ENCODE assay signal across 8 cellular contexts in the genomic region with DNA sequence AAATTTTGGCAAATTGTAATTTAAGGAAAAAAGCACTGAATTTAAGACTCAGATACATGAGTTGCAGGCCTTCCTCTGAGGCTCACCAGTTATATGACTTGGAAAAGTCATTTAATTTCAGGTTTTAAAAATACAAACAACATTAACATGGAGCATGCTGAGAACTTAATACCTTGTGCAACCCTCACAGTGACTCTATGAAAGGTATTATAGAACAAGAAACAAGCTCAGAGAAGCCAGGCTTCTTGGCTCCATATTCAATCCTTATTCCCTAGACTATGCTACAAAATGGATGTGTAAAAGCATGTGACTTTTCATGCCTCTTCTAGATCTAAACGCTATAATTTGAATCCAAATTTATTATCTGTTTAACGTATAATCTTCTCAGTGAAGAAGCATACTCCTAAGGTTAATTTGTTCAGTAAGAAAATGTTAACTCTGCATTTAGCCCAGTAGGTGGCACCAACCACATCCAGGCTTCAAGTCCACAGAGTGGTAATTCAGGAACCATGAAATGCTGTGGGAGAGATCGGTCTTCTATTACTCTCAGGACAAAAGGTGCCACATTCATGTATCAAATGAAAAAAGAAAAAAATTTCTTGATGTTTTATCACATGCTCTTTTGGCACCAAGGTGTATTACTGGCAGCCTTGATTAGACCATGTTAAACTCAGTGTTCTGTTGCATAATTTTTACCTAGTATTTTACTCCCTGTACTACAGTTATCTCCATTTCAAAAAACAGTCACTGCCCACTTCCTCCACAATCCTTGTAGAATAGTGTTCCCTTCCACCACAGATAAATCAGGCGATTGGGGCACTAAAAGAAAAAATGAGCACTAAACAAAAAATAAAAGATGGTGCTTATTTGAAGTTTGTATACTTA. TPM values are rescaled to one million over a fixed set of nuclear protein-coding genes. Genes with fewer than 3 reads are reported as not detected.
A peak's percentile ranks its signal among the peaks of the same experiment; 100 is the strongest.
DNase-seq lines count a peak whose midpoint lies in the region; ATAC-seq lines count a peak whose summit lies in the region.

No MANE protein-coding gene starts in this region.

- no peaks in the 10 kb centered on the region for H3K4me1 ChIP-seq in HAP-1

- H3K9me3 ChIP-seq in HAP-1, result no peaks in the 10 kb centered on the region
- H3K9me3 ChIP-seq in SK-N-MC (ENCODE audit: low read depth, low read length), result no peaks in the 10 kb centered on the region

- no peak overlapping the region for H3K4me3 Mint-ChIP-seq in activated CD8-positive, alpha-beta memory T cell treated with anti-CD3 and anti-CD28 coated beads, Interleukin-2, amount 10 ng/mL, durations not matched to agents 7 days and 5 days
- no peak overlapping the region for H3K4me3 Mint-ChIP-seq in stimulated activated effector memory CD8-positive, alpha-beta T cell treated with anti-CD3 and anti-CD28 coated beads, Interleukin-12 subunit alpha, Interleukin-12 subunit beta, amount 100 ng/mL, for 72 hours

- H3K4me3 ChIP-seq in HAP-1, result no peak overlapping the region
- H3K4me3 ChIP-seq in SK-N-MC, result peak overlapping the region; percentile 63

- H3K27ac Mint-ChIP-seq in activated CD8-positive, alpha-beta memory T cell treated with anti-CD3 and anti-CD28 coated beads, Interleukin-2, amount 10 ng/mL, durations not matched to agents 7 days and 5 days, result no peak overlapping the region
- H3K27ac Mint-ChIP-seq in stimulated activated effector memory CD8-positive, alpha-beta T cell treated with anti-CD3 and anti-CD28 coated beads, Interleukin-12 subunit alpha, Interleukin-12 subunit beta, amount 100 ng/mL, for 72 hours, result no peak overlapping the region

- H3K4me1 Mint-ChIP-seq in activated CD8-positive, alpha-beta memory T cell treated with anti-CD3 and anti-CD28 coated beads, Interleukin-2, amount 10 ng/mL, durations not matched to agents 7 days and 5 days, result peaks cover 12% of the 10 kb centered on the region
- no peaks in the 10 kb centered on the region for H3K4me1 Mint-ChIP-seq in stimulated activated effector memory CD8-positive, alpha-beta T cell treated with anti-CD3 and anti-CD28 coated beads, Interleukin-12 subunit alpha, Interleukin-12 subunit beta, amount 100 ng/mL, for 72 hours

- CTCF ChIA-PET in activated CD8-positive, alpha-beta memory T cell treated with anti-CD3 and anti-CD28 coated beads, Interleukin-2, amount 10 ng/mL, durations not matched to agents 7 days and 5 days (lab: Charles Lee), result interaction anchor here (0.9 to 1.5 kb wide), 4 partner anchors 13 to 622 kb away, joined by 3 to 4 read pairs (median 3); no protein-coding TSS in a partner anchor

- no peak for DNase-seq in activated CD8-positive, alpha-beta memory T cell treated with anti-CD3 and anti-CD28 coated beads, Interleukin-2, amount 10 ng/mL, durations not matched to agents 7 days and 5 days
- DNase-seq in activated CD8-positive, alpha-beta memory T cell treated with anti-CD3 and anti-CD28 coated beads, Interleukin-2, amount 50 U/mL, for 48 hours, result no peak
- DNase-seq in HAP-1 (ENCODE audit: low spot score in 2 of 2), result peak; percentile 54 to 72
- peak; percentile 62 for DNase-seq in MV-4-11 (lab: John Stamatoyannopoulos, UW)
- peak; percentile 71 for DNase-seq in SK-N-MC (ENCODE audit: low read depth, low spot score)
- peak; percentile 90 for DNase-seq in cerebellar cortex (ENCODE audit: low spot score)
- DNase-seq in kidney glomerular epithelial cell (lab: John Stamatoyannopoulos, UW), result peak; percentile 75
- no peak for DNase-seq in stimulated activated effector memory CD8-positive, alpha-beta T cell treated with anti-CD3 and anti-CD28 coated beads, Interleukin-12 subunit alpha, Interleukin-12 subunit beta, amount 100 ng/mL, for 72 hours (ENCODE audit: low spot score in 2 of 2)

- peak overlapping the region; percentile 40; the same call in 1 of the 2 replicates for H3K27ac ChIP-seq in SK-N-MC

- H3K27me3 Mint-ChIP-seq in activated CD8-positive, alpha-beta memory T cell treated with anti-CD3 and anti-CD28 coated beads, Interleukin-2, amount 10 ng/mL, durations not matched to agents 7 days and 5 days, result peaks cover 12% of the 10 kb centered on the region

- H3K36me3 Mint-ChIP-seq in activated CD8-positive, alpha-beta memory T cell treated with anti-CD3 and anti-CD28 coated beads, Interleukin-2, amount 10 ng/mL, durations not matched to agents 7 days and 5 days, result no peaks in the 10 kb centered on the region
- no peaks in the 10 kb centered on the region for H3K36me3 Mint-ChIP-seq in stimulated activated effector memory CD8-positive, alpha-beta T cell treated with anti-CD3 and anti-CD28 coated beads, Interleukin-12 subunit alpha, Interleukin-12 subunit beta, amount 100 ng/mL, for 72 hours

- H3K9me3 Mint-ChIP-seq in activated CD8-positive, alpha-beta memory T cell treated with anti-CD3 and anti-CD28 coated beads, Interleukin-2, amount 10 ng/mL, durations not matched to agents 7 days and 5 days (ENCODE audit: low read depth), result no peaks in the 10 kb centered on the region
- no peaks in the 10 kb centered on the region for H3K9me3 Mint-ChIP-seq in stimulated activated effector memory CD8-positive, alpha-beta T cell treated with anti-CD3 and anti-CD28 coated beads, Interleukin-12 subunit alpha, Interleukin-12 subunit beta, amount 100 ng/mL, for 72 hours

- H3K27me3 ChIP-seq in HAP-1 (ENCODE audit: low read depth), result no peaks in the 10 kb centered on the region

- H3K9ac ChIP-seq in SK-N-MC (ENCODE audit: insufficient read length), result peak overlapping the region; percentile 19

- H3K36me3 ChIP-seq in HAP-1 (replicated peaks) (no peaks in the 10 kb centered on the region), SK-N-MC (ENCODE audit: insufficient read depth, low read length) (no peaks in the 10 kb centered on the region)

- in situ Hi-C loops in HAP-1 (cut with MboI; ENCODE audit: low sequenced_read_pairs), result no loop called here

- ATAC-seq in activated CD8-positive, alpha-beta memory T cell treated with anti-CD3 and anti-CD28 coated beads, Interleukin-2, amount 10 ng/mL, durations not matched to agents 7 days and 5 days, result peak; percentile 66
- peak; percentile 75 for ATAC-seq in stimulated activated effector memory CD8-positive, alpha-beta T cell treated with anti-CD3 and anti-CD28 coated beads, Interleukin-12 subunit alpha, Interleukin-12 subunit beta, amount 100 ng/mL, for 72 hours

RNA-seq across cellular contexts. Expression of a gene that starts 9.3 kb away (rescaled TPM):
- not detected for total RNA-seq in activated CD8-positive, alpha-beta memory T cell treated with anti-CD3 and anti-CD28 coated beads, Interleukin-2, amount 10 ng/mL, durations not matched to agents 7 days and 5 days

RNA-seq across cellular contexts. Expression of a gene that starts 12.5 kb away (rescaled TPM):
- total RNA-seq in activated CD8-positive, alpha-beta memory T cell treated with anti-CD3 and anti-CD28 coated beads, Interleukin-2, amount 10 ng/mL, durations not matched to agents 7 days and 5 days, result 10 to 100 TPM; 11.9 to 22.5 TPM

Comparison
In these comparisons a context has a peak if more than half of its experiments do, and no peak if none do; other contexts are left out.
1. DNase-seq: peak in HAP-1 (2 of 2), MV-4-11 (single experiment), SK-N-MC (single experiment), cerebellar cortex (single experiment) and kidney glomerular epithelial cell (single experiment); none in activated CD8-positive, alpha-beta memory T cell treated with anti-CD3 and anti-CD28 coated beads, Interleukin-2, amount 10 ng/mL, durations not matched to agents 7 days and 5 days (single experiment), activated CD8-positive, alpha-beta memory T cell treated with anti-CD3 and anti-CD28 coated beads, Interleukin-2, amount 50 U/mL, for 48 hours (single experiment) and stimulated activated effector memory CD8-positive, alpha-beta T cell treated with anti-CD3 and anti-CD28 coated beads, Interleukin-12 subunit alpha, Interleukin-12 subunit beta, amount 100 ng/mL, for 72 hours (0 of 2).